In the genomic region with DNA sequence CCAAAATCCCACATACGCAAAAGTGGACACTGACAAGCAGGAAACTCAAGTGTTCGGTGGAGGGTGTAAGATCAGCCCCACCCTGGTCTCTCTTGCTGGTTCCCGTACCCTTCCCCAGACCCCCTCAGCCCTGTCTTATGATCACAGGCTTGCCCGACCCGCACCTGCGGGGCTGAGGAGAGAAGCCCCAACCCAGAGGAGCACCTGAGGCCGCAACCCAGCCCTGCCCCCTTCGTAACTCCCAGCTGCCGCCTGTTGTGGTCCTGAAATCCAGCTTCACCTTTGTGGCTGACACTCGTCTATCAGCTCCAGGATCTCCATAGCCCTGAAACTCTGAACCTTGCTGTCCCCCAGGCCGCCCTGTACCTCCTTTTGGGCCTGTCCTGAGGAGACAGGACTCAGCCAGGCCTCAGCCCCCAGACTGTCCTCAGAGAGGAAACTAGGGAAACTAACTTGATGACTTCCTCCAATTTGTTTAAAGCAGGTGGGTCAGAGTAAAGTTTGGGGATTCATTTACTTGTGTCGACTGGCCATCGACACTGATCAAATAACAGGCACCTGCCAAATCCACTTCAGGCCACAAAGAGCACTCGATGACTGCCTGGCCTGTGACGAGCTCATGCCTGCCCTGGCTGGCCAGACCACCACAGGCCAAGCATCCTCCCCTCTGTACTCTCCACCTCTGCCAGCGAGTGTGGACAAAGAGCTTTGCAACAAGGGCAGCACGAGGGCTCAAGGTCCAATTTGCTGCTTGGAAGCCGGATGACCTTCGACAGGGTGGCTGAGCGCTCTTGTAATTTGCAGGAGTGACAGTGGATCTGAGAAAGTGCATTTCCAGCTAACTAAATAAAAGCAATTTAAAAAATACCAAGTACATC, we compare ENCODE assay signal across 22 cellular contexts. TPM values are rescaled to one million over a fixed set of nuclear protein-coding genes. Genes with fewer than 3 reads are reported as not detected.
DNase-seq lines count a peak whose midpoint lies in the region; ATAC-seq and TF ChIP-seq lines count a peak whose summit lies in the region.
"Had no signal": no experiment of that assay in that cellular context is flagged by ENCODE, and none has a peak within 500 bp of the region (broad histone marks: within the 10 kb centered on the region; RNA-seq: fewer than 3 reads in every experiment).

No MANE protein-coding gene starts in this region.

- no peak overlapping the region for H4K8ac ChIP-seq in neuronal stem cell (ENCODE audit: low read depth, low read length)

- no peak overlapping the region for H3K4me3 ChIP-seq in endodermal cell (ENCODE audit: low read length)
- no peak overlapping the region for H3K4me3 ChIP-seq in neuronal stem cell (ENCODE audit: low read length in 2 of 2)
- no peak overlapping the region for H3K4me3 ChIP-seq in psoas muscle
- no peak overlapping the region for H3K4me3 ChIP-seq in coronary artery
- H3K4me3 ChIP-seq: ovary, SJCRH30 had no signal

- H3K4me3 Mint-ChIP-seq in endodermal cell = no peak overlapping the region
- H3K4me3 Mint-ChIP-seq: activated naive CD8-positive, alpha-beta T cell treated with anti-CD3 and anti-CD28 coated beads, Interleukin-2, amount 10 ng/mL, durations not matched to agents 7 days and 5 days; dendritic cell treated with granulocyte-macrophage colony-stimulating factor and Interleukin-4, amounts not matched to agents 40 ng/mL and 50 ng/mL, for 4 days had no signal

- H3K36me3 ChIP-seq in endodermal cell (ENCODE audit: control insufficient read depth, insufficient read depth, low read length) (peaks cover 69% of the 10 kb centered on the region), neuronal stem cell (replicated peaks in 1 of 2; ENCODE audit: control insufficient read depth in 2 of 2, insufficient read depth in 2 of 2, low read length in 2 of 2) (peaks cover 22 to 97% of the 10 kb centered on the region in 2 donors), psoas muscle (ENCODE audit: insufficient read depth in 1 of 2, low read depth in 1 of 2) (peaks cover 0 to 77% of the 10 kb centered on the region in 2 donors)
- H3K36me3 ChIP-seq: ovary had no signal

- no peak for ATAC-seq in psoas muscle
- no peak for ATAC-seq in GM21737 (IDR thresholded peaks at IDR 0.05; ENCODE audit: unreplicated experiment)
- ATAC-seq: left colon had no signal

- H3K9me3 ChIP-seq in endodermal cell (ENCODE audit: control insufficient read depth, low read length) (no peaks in the 10 kb centered on the region), neuronal stem cell (replicated peaks in 1 of 2; ENCODE audit: control insufficient read depth in 2 of 2, insufficient read depth in 1 of 2, low read depth in 1 of 2, low read length in 2 of 2) (no peaks in the 10 kb centered on the region), psoas muscle (no peaks in the 10 kb centered on the region)
- H3K9me3 ChIP-seq: ovary, SJCRH30 had no signal

- H2BK15ac ChIP-seq in neuronal stem cell (ENCODE audit: low read length) = no peak overlapping the region

- H2BK5ac ChIP-seq in neuronal stem cell (ENCODE audit: low read length) = no peak overlapping the region

- TF ChIP-seq CTCF in endodermal cell (conservative IDR thresholded peaks at IDR 0.05) (no peak), psoas muscle (IDR thresholded peaks at IDR 0.05) (no peak), coronary artery (IDR thresholded peaks at IDR 0.05) (no peak)

- no peak overlapping the region for H2BK12ac ChIP-seq in neuronal stem cell (ENCODE audit: low read length)

- H3K9me3 Mint-ChIP-seq in endodermal cell = no peaks in the 10 kb centered on the region
- H3K9me3 Mint-ChIP-seq: activated naive CD8-positive, alpha-beta T cell treated with anti-CD3 and anti-CD28 coated beads, Interleukin-2, amount 10 ng/mL, durations not matched to agents 7 days and 5 days; dendritic cell treated with granulocyte-macrophage colony-stimulating factor and Interleukin-4, amounts not matched to agents 40 ng/mL and 50 ng/mL, for 4 days had no signal

- peak overlapping the region; percentile 8 for H2AK5ac ChIP-seq in neuronal stem cell (ENCODE audit: low read depth, low read length)

- H3K4me1 ChIP-seq in endodermal cell (ENCODE audit: control insufficient read depth, insufficient read depth, low read length) (no peaks in the 10 kb centered on the region), neuronal stem cell (ENCODE audit: control insufficient read depth in 2 of 2, insufficient read depth in 1 of 2, low read depth in 1 of 2, low read length in 2 of 2) (peaks cover 0 to 6% of the 10 kb centered on the region in 2 donors), psoas muscle (no peaks in the 10 kb centered on the region)
- H3K4me1 ChIP-seq: SJCRH30 had no signal

- H3K18ac ChIP-seq in neuronal stem cell (ENCODE audit: low read length) = peak overlapping the region; percentile 58

- H3K14ac ChIP-seq in neuronal stem cell (ENCODE audit: low read length) = no peak overlapping the region

- H4K91ac ChIP-seq in neuronal stem cell (ENCODE audit: low read depth, low read length, poor library complexity) = no peak overlapping the region

- H3K4ac ChIP-seq in neuronal stem cell (ENCODE audit: low read length) = no peak overlapping the region

- intact Hi-C loops in psoas muscle (cut with DNase I) = no loop called here

- no peaks in the 10 kb centered on the region for H3K27me3 Mint-ChIP-seq in endodermal cell (ENCODE audit: insufficient read depth)
- H3K27me3 Mint-ChIP-seq: activated naive CD8-positive, alpha-beta T cell treated with anti-CD3 and anti-CD28 coated beads, Interleukin-2, amount 10 ng/mL, durations not matched to agents 7 days and 5 days; dendritic cell treated with granulocyte-macrophage colony-stimulating factor and Interleukin-4, amounts not matched to agents 40 ng/mL and 50 ng/mL, for 4 days had no signal

- H3K79me1 ChIP-seq in neuronal stem cell (ENCODE audit: low read depth, low read length) = peaks cover 2% of the 10 kb centered on the region

- no peak overlapping the region for H3K23ac ChIP-seq in neuronal stem cell (ENCODE audit: low read depth, low read length, poor library complexity)

- H3K27me3 ChIP-seq in endodermal cell (ENCODE audit: control insufficient read depth, insufficient read depth, low read length, poor library complexity, severe bottlenecking) = no peaks in the 10 kb centered on the region
- no peaks in the 10 kb centered on the region for H3K27me3 ChIP-seq in neuronal stem cell (ENCODE audit: control insufficient read depth in 3 of 3, insufficient read depth in 3 of 3, low read depth in 1 of 3, low read length in 3 of 3)
- no peaks in the 10 kb centered on the region for H3K27me3 ChIP-seq in psoas muscle (ENCODE audit: insufficient read depth in 3 of 3, low read length in 2 of 3)
- H3K27me3 ChIP-seq: brain microvascular endothelial cell, ovary, SJCRH30 had no signal

- no peak overlapping the region for H2AFZ ChIP-seq in neuronal stem cell (ENCODE audit: low read length)

- WGBS in endodermal cell (ENCODE audit: insufficient coverage in 1 of 2, insufficient read length in 1 of 2), 2 experiments = 93 to 95% methylated on average over 12 to 20 of the region's 20 CpGs
- WGBS in neuronal stem cell (ENCODE audit: extremely low coverage in 2 of 2, insufficient read length in 2 of 2, insufficient replicate concordance in 1 of 2), 2 donors = no CpG with 5 or more reads among the region's 20 CpGs
- WGBS in psoas muscle, 3 donors = 84 to 87% (median 85%) methylated on average over 20 of the region's 20 CpGs

- no peak overlapping the region for H3K4me2 ChIP-seq in neuronal stem cell (ENCODE audit: insufficient read depth, low read length, poor library complexity, severe bottlenecking)

- H3K27ac Mint-ChIP-seq in endodermal cell = peak overlapping the region; percentile 74
- H3K27ac Mint-ChIP-seq: activated naive CD8-positive, alpha-beta T cell treated with anti-CD3 and anti-CD28 coated beads, Interleukin-2, amount 10 ng/mL, durations not matched to agents 7 days and 5 days; dendritic cell treated with granulocyte-macrophage colony-stimulating factor and Interleukin-4, amounts not matched to agents 40 ng/mL and 50 ng/mL, for 4 days had no signal

- DNase-seq in DMS53 (lab: John Stamatoyannopoulos, UW) (peak; percentile 96), NCI-H2196 (lab: John Stamatoyannopoulos, UW; ENCODE audit: unreplicated experiment) (peak; percentile 66), endodermal cell (no peak), neuronal stem cell (ENCODE audit: low spot score) (no peak), psoas muscle (no peak), NCI-H146 treated with DMSO at 0.1 percent for 48 hours (lab: John Stamatoyannopoulos, UW; ENCODE audit: unreplicated experiment) (no peak), coronary artery (ENCODE audit: low spot score) (no peak)
- DNase-seq: activated CD4-positive, CD25-positive, alpha-beta regulatory T cell; activated naive CD8-positive, alpha-beta T cell treated with anti-CD3 and anti-CD28 coated beads, Interleukin-2, amount 10 ng/mL, durations not matched to agents 7 days and 5 days; brain microvascular endothelial cell; COR-L47; Karpas-422; left colon; NCI-H1694 treated with DMSO at 0.1 percent for 48 hours; NCI-H524 treated with DMSO at 0.1 percent for 48 hours; ovary; SJCRH30; stimulated activated CD4-positive, alpha-beta T cell treated with anti-CD3 and anti-CD28 coated beads, Interleukin-4, amount 100 ng/mL, for 1 hour; substantia nigra had no signal

- H3K27ac ChIP-seq in endodermal cell (ENCODE audit: low read depth, low read length) = no peak overlapping the region
- no peak overlapping the region for H3K27ac ChIP-seq in neuronal stem cell (replicated peaks; ENCODE audit: low read length)
- no peak overlapping the region for H3K27ac ChIP-seq in psoas muscle
- no peak overlapping the region for H3K27ac ChIP-seq in coronary artery
- H3K27ac ChIP-seq: brain microvascular endothelial cell, epithelial cell of prostate, ovary, SJCRH30 had no signal

- no peak overlapping the region for H3K9ac ChIP-seq in endodermal cell (ENCODE audit: extremely low read depth, low read length, poor library complexity, severe bottlenecking)
- H3K9ac ChIP-seq in neuronal stem cell (ENCODE audit: low read depth, low read length, poor library complexity) = no peak overlapping the region

- H3K36me3 Mint-ChIP-seq in endodermal cell (ENCODE audit: low read depth) = peaks cover 67% of the 10 kb centered on the region

- no peak overlapping the region for H2BK120ac ChIP-seq in neuronal stem cell (ENCODE audit: low read depth, low read length)

- H3K4me1 Mint-ChIP-seq in endodermal cell = peaks cover 8% of the 10 kb centered on the region
- H3K4me1 Mint-ChIP-seq: activated naive CD8-positive, alpha-beta T cell treated with anti-CD3 and anti-CD28 coated beads, Interleukin-2, amount 10 ng/mL, durations not matched to agents 7 days and 5 days had no signal

RNA-seq across cellular contexts. Expression of gene DCTD, which starts 19.3 kb away (rescaled TPM):
- total RNA-seq in endodermal cell (100 to 1,000 TPM; 104 to 111 TPM), psoas muscle (10 to 100 TPM; 35.3 to 54.0 (median 47.0) TPM)
- polyA plus RNA-seq in endodermal cell (2013, experiment 1 of 2) = 80.2 TPM
- 68.5 TPM for polyA plus RNA-seq in endodermal cell (2013, experiment 2 of 2)
- polyA plus RNA-seq in neuronal stem cell (2013, experiment 1 of 2) = 95.6 TPM
- 95.4 TPM for polyA plus RNA-seq in neuronal stem cell (2013, experiment 2 of 2)
- polyA plus RNA-seq in psoas muscle = 10 to 100 TPM; 30.5 to 63.4 (median 56.9) TPM

Comparison
In these comparisons a context has a peak if more than half of its experiments do, and no peak if none do; other contexts are left out.
1. DNase-seq: peak in DMS53 (single experiment) and NCI-H2196 (single experiment); none in endodermal cell (single experiment), neuronal stem cell (single experiment), psoas muscle (0 of 2), NCI-H146 treated with DMSO at 0.1 percent for 48 hours (single experiment) and coronary artery (single experiment).